1 cellular context compared by ENCODE assay signal in the genomic region with DNA sequence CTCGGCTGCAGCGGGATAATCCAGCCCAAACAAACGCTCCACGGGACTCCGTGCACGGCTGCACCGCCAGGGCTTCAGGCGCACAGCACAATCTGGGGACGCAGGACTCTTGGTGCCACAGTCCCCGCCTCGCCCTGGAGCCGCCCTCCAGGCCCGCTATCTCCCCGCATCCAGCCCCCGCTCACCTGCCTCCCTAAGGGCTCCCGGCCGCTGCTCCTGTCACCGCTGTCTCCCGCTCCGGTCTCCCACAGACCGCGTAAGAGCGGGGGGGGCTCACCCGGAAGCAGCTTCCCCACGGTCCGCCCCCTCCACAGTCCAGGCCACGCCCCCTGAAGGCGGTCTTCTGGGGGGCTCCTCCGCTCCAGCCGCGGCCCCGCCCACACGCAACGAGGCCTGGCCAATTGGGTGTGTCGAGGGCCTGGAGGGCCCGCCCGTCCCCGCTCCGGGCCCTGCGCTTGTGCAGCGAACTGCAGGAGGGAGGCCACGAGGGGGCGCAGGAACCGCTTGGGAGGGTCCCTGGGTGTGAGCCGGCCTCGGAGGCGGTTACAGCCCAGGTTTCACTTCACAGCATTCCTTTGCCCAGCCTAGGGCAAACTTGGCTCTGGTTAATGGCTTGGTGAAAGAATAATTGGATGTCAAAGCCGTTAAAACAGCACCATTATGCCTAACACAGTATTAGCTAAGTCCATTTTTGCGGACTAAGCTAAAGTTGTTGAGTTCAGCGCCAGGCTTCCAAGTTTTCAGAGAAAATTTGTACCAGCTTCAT.
TF ChIP-seq lines count a peak whose summit lies in the region.

Gene ALAD, minus strand, starts transcription at position 258 of the 766 bp plus-strand sequence. CDS start 7,725 bp downstream, outside the sequence.

TF ChIP-seq in IMR-90, 13 proteins besides CTCF, POLR2A, EP300 and RAD21 (continued from another document):
- TF ChIP-seq SMC3 (IDR thresholded peaks at IDR 0.05; ENCODE audit: low read depth, low read length) = peak; percentile 79
